Comparison of ENCODE assay signal across 20 cellular contexts in the genomic region with DNA sequence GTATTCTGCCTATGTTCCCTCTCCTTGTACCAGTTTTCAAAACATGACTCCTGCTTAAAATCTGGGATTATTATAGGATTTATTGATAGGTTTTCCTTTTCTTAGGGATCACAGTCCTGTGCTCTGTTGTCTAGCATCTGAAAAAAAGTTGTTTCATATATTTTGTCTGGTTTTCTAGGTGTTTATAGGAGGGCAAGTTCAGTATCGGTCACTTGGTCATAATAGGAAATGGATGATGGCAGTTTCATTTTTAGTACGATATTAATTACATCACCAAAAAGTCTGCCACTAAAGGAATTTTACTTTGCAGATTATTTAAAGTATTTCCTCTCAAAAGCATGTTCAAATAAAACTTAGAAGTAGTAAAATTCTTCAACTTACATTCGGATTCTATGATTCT.
"Had no signal": no experiment of that assay in that cellular context is flagged by ENCODE, and none has a peak within 500 bp of the region (broad histone marks: within the 10 kb centered on the region; RNA-seq: fewer than 3 reads in every experiment).

No MANE protein-coding gene starts in this region.

- FAIRE-seq: pancreas, small intestine had no signal

- H3K4me1 ChIP-seq: right lobe of liver had no signal

- H3K4me3 ChIP-seq: pancreas, right lobe of liver had no signal

- H3K36me3 ChIP-seq: brain microvascular endothelial cell, pancreas, right lobe of liver, WERI-Rb-1 had no signal

- ATAC-seq: activated T-cell treated with anti-CD3 and anti-CD28 coated beads, Interleukin-2, amount 50 U/mL, for 72 hours; pancreas; stimulated activated naive CD8-positive, alpha-beta T cell treated with anti-CD3 and anti-CD28 coated beads, Interleukin-15, amount 100 ng/mL, for 72 hours had no signal

- DNase-seq: activated CD4-positive, alpha-beta T cell treated with anti-CD3 and anti-CD28 coated beads, Interleukin-2, amount 50 U/mL, for 4 hours; activated effector memory CD4-positive, alpha-beta T cell treated with anti-CD3 and anti-CD28 coated beads, Interleukin-2, amount 50 U/mL, for 16 hours; activated naive CD4-positive, alpha-beta T cell treated with anti-CD3 and anti-CD28 coated beads, Interleukin-2, amount 50 U/mL, for 16 hours; activated T-cell treated with anti-CD3 and anti-CD28 coated beads, Interleukin-2, amount 50 U/mL, for 72 hours; aorta; brain microvascular endothelial cell; central memory CD4-positive, alpha-beta T cell; cortex of kidney; effector CD8-positive, alpha-beta T cell; foreskin melanocyte; hypothalamus; islet precursor cell; naive B cell; pancreas; right lobe of liver; small intestine; stimulated activated CD4-positive, alpha-beta T cell treated with anti-CD3 and anti-CD28 coated beads, Interleukin-15, amount 100 ng/mL, for 24 hours; stimulated activated CD4-positive, alpha-beta T cell treated with anti-CD3 and anti-CD28 coated beads, Interleukin-2, amount 100 ng/mL, for 48 hours; stimulated activated naive CD8-positive, alpha-beta T cell treated with anti-CD3 and anti-CD28 coated beads, Interleukin-15, amount 100 ng/mL, for 72 hours; WERI-Rb-1 had no signal

- H3K9me3 ChIP-seq: pancreas, right lobe of liver had no signal

- H3K27me3 ChIP-seq: brain microvascular endothelial cell, pancreas, right lobe of liver had no signal

- H3K27ac ChIP-seq: brain microvascular endothelial cell, pancreas, right lobe of liver, WERI-Rb-1 had no signal
